In genomic region chr5:71697967-71698366, GRCh38 we compare ENCODE assay signal across 14 cellular contexts. TPM values are rescaled to one million over a fixed set of nuclear protein-coding genes. Genes with fewer than 3 reads are reported as not detected.
A peak's percentile ranks its signal among the peaks of the same experiment; 100 is the strongest.
DNase-seq lines count a peak whose midpoint lies in the region; ATAC-seq and TF ChIP-seq lines count a peak whose summit lies in the region.
"Had no signal": no experiment of that assay in that cellular context is flagged by ENCODE, and none has a peak within 500 bp of the region (broad histone marks: within the 10 kb centered on the region; RNA-seq: fewer than 3 reads in every experiment).

No MANE protein-coding gene starts in this region.

- H3K27ac ChIP-seq in endodermal cell (ENCODE audit: low read depth, low read length) = no peak overlapping the region
- H3K27ac ChIP-seq in MM.1S (ENCODE audit: low read length) = no peak overlapping the region
- no peak overlapping the region for H3K27ac ChIP-seq in prostate gland

- DNase-seq in Caco-2 (no peak), endodermal cell (peak; percentile 91), mesothelial cell of epicardium (ENCODE audit: low spot score in 2 of 2, unreplicated experiment in 2 of 2) (no peak), MM.1S (no peak), prostate gland (ENCODE audit: low spot score) (no peak), T-helper 1 cell (no peak)
- DNase-seq: activated CD8-positive, alpha-beta memory T cell treated with anti-CD3 and anti-CD28 coated beads, Interleukin-2, amount 10 ng/mL, durations not matched to agents 7 days and 5 days; aorta; GF-D8; head of caudate nucleus; NCI-H1417 treated with DMSO at 0.1 percent for 48 hours; SHP77 treated with DMSO at 0.1 percent for 48 hours had no signal

- POLR2A ChIA-PET in Caco-2 (lab: Charles Lee) = no interaction called here

- H3K4me2 ChIP-seq in MM.1S (ENCODE audit: low read depth, low read length) = no peak overlapping the region

- H3K9me2 ChIP-seq in MM.1S (replicated peaks; ENCODE audit: insufficient read depth, low read length) = no peaks in the 10 kb centered on the region

- BruUV-seq in Caco-2 (replicated peaks; lab: Mats Ljungman, UMichigan) = no TSS peak

- 81 to 92% methylated on average over 4 to 14 of the region's 14 CpGs for WGBS in endodermal cell (ENCODE audit: insufficient coverage in 1 of 2, insufficient read length in 1 of 2), 2 experiments
- 68% methylated on average over 14 of the region's 14 CpGs for WGBS in prostate gland

- H4K20me1 ChIP-seq in MM.1S (ENCODE audit: insufficient read depth, low read length) = no peaks in the 10 kb centered on the region

- H3K79me2 ChIP-seq in MM.1S (ENCODE audit: low read length) = no peaks in the 10 kb centered on the region

- H3K27me3 ChIP-seq in Caco-2 (replicated peaks; ENCODE audit: control insufficient read depth, insufficient read depth, low read length) = no peaks in the 10 kb centered on the region
- H3K27me3 ChIP-seq in endodermal cell (ENCODE audit: control insufficient read depth, insufficient read depth, low read length, poor library complexity, severe bottlenecking) = no peaks in the 10 kb centered on the region
- H3K27me3 ChIP-seq in MM.1S (replicated peaks; ENCODE audit: insufficient read depth, low read length) = no peaks in the 10 kb centered on the region
- no peaks in the 10 kb centered on the region for H3K27me3 ChIP-seq in prostate gland (replicated peaks; ENCODE audit: insufficient read depth)

- H3K4me1 Mint-ChIP-seq in Caco-2 (ENCODE audit: low read depth, unreplicated experiment) = peaks cover 19% of the 10 kb centered on the region
- peaks cover 22% of the 10 kb centered on the region for H3K4me1 Mint-ChIP-seq in endodermal cell
- H3K4me1 Mint-ChIP-seq in mesothelial cell of epicardium = peaks cover 11% of the 10 kb centered on the region

- TF ChIP-seq POLR2A in prostate gland (IDR thresholded peaks at IDR 0.05) = no peak

- H3K27ac Mint-ChIP-seq in Caco-2 (ENCODE audit: unreplicated experiment) (no peak overlapping the region), endodermal cell (no peak overlapping the region), mesothelial cell of epicardium (no peak overlapping the region)

- H3K27me3 Mint-ChIP-seq in Caco-2 (ENCODE audit: insufficient read depth, unreplicated experiment) (no peaks in the 10 kb centered on the region), endodermal cell (ENCODE audit: insufficient read depth) (peaks cover 7% of the 10 kb centered on the region), mesothelial cell of epicardium (ENCODE audit: low read depth) (peaks cover 19% of the 10 kb centered on the region)

- no peak for ATAC-seq in GM18861 (IDR thresholded peaks at IDR 0.05; ENCODE audit: unreplicated experiment)
- ATAC-seq: activated CD8-positive, alpha-beta memory T cell treated with anti-CD3 and anti-CD28 coated beads, Interleukin-2, amount 10 ng/mL, durations not matched to agents 7 days and 5 days had no signal

- H3K36me3 Mint-ChIP-seq in Caco-2 (ENCODE audit: insufficient read depth, unreplicated experiment) (peaks cover 5% of the 10 kb centered on the region), endodermal cell (ENCODE audit: low read depth) (no peaks in the 10 kb centered on the region), mesothelial cell of epicardium (no peaks in the 10 kb centered on the region)

- H3K9ac ChIP-seq in endodermal cell (ENCODE audit: extremely low read depth, low read length, poor library complexity, severe bottlenecking) = no peak overlapping the region
- no peak overlapping the region for H3K9ac ChIP-seq in MM.1S (ENCODE audit: low read length)

- no peaks in the 10 kb centered on the region for H3K36me3 ChIP-seq in Caco-2 (ENCODE audit: control insufficient read depth, insufficient read depth, low read length)
- H3K36me3 ChIP-seq in endodermal cell (ENCODE audit: control insufficient read depth, insufficient read depth, low read length) = no peaks in the 10 kb centered on the region
- no peaks in the 10 kb centered on the region for H3K36me3 ChIP-seq in MM.1S (replicated peaks; ENCODE audit: insufficient read depth, low read length)
- no peaks in the 10 kb centered on the region for H3K36me3 ChIP-seq in prostate gland

- H3K4me3 Mint-ChIP-seq in Caco-2 (ENCODE audit: unreplicated experiment) = no peak overlapping the region
- no peak overlapping the region for H3K4me3 Mint-ChIP-seq in endodermal cell
- H3K4me3 Mint-ChIP-seq in mesothelial cell of epicardium = no peak overlapping the region
- H3K4me3 Mint-ChIP-seq: activated CD8-positive, alpha-beta memory T cell treated with anti-CD3 and anti-CD28 coated beads, Interleukin-2, amount 10 ng/mL, durations not matched to agents 7 days and 5 days had no signal

- H3K9me3 Mint-ChIP-seq in Caco-2 (ENCODE audit: unreplicated experiment) (no peaks in the 10 kb centered on the region), endodermal cell (no peaks in the 10 kb centered on the region), mesothelial cell of epicardium (no peaks in the 10 kb centered on the region)

- no peak overlapping the region for H2AFZ ChIP-seq in MM.1S (ENCODE audit: low read length)

- H3K9me3 ChIP-seq in Caco-2 (no peaks in the 10 kb centered on the region), endodermal cell (ENCODE audit: control insufficient read depth, low read length) (no peaks in the 10 kb centered on the region), MM.1S (replicated peaks; ENCODE audit: insufficient read depth, low read length) (no peaks in the 10 kb centered on the region), prostate gland (no peaks in the 10 kb centered on the region)

- H3K4me1 ChIP-seq in Caco-2 (peaks cover 24% of the 10 kb centered on the region), endodermal cell (ENCODE audit: control insufficient read depth, insufficient read depth, low read length) (peaks cover 5% of the 10 kb centered on the region), MM.1S (ENCODE audit: low read length) (no peaks in the 10 kb centered on the region), prostate gland (replicated peaks) (no peaks in the 10 kb centered on the region)

- CTCF ChIA-PET in Caco-2 (lab: Charles Lee) = interaction anchor here (0.9 kb wide), 1 partner anchor 8 kb away, joined by 3 read pairs; no protein-coding TSS in a partner anchor

- H3K4me3 ChIP-seq in Caco-2 (ENCODE audit: low read depth, low read length) = no peak overlapping the region
- no peak overlapping the region for H3K4me3 ChIP-seq in endodermal cell (ENCODE audit: low read length)
- no peak overlapping the region for H3K4me3 ChIP-seq in MM.1S (ENCODE audit: low read length)
- no peak overlapping the region for H3K4me3 ChIP-seq in prostate gland

- intact Hi-C loops in Caco-2 (cut with micrococcal nuclease; ENCODE audit: unreplicated experiment) (no loop called here), prostate gland (cut with DNase I) (no loop called here)

- TF ChIP-seq CTCF in Caco-2 (IDR thresholded peaks at IDR 0.05; ENCODE audit: insufficient read depth in 1 of 2, low read depth in 1 of 2, low read length in 1 of 2, severe bottlenecking in 1 of 2, unreplicated experiment in 1 of 2) = peak; percentile 20 to 42
- TF ChIP-seq CTCF in LNCAP (IDR thresholded peaks at IDR 0.05) = peak; percentile 33
- TF ChIP-seq CTCF in endodermal cell (conservative IDR thresholded peaks at IDR 0.05) = peak; percentile 93
- peak; percentile 60 for TF ChIP-seq CTCF in mesothelial cell of epicardium (IDR thresholded peaks at IDR 0.05; ENCODE audit: unreplicated experiment)
- no peak; the same call in 1 of the 2 replicates for TF ChIP-seq CTCF in MM.1S (IDR thresholded peaks at IDR 0.05; ENCODE audit: low read length)
- TF ChIP-seq CTCF in prostate gland (IDR thresholded peaks at IDR 0.05) = no peak

- H3F3A ChIP-seq in MM.1S (ENCODE audit: insufficient read depth, low read length) = no peaks in the 10 kb centered on the region

RNA-seq across cellular contexts. Expression of gene CARTPT, which starts 21.1 kb away (rescaled TPM):
- not detected in 2 replicates for total RNA-seq in Caco-2 (2022)
- total RNA-seq in endodermal cell = not detected
- 0.85 TPM for polyA plus RNA-seq in endodermal cell (2013, experiment 1 of 2)
- 0.83 TPM for polyA plus RNA-seq in endodermal cell (2013, experiment 2 of 2)
- not detected in 3 replicates for total RNA-seq in mesothelial cell of epicardium
- total RNA-seq in prostate gland = 1 to 10 TPM; 1.5 to 5.9 TPM
- total RNA-seq: activated CD8-positive, alpha-beta memory T cell treated with anti-CD3 and anti-CD28 coated beads, Interleukin-2, amount 10 ng/mL, durations not matched to agents 7 days and 5 days; aorta had no signal

Comparison
In these comparisons a context has a peak if more than half of its experiments do, and no peak if none do; other contexts are left out.
1. CTCF ChIP-seq: peak in Caco-2 (2 of 2), LNCAP (single experiment), endodermal cell (single experiment) and mesothelial cell of epicardium (single experiment); none in MM.1S (single experiment) and prostate gland (0 of 4).